1 cellular context compared by ENCODE assay signal in the genomic region with DNA sequence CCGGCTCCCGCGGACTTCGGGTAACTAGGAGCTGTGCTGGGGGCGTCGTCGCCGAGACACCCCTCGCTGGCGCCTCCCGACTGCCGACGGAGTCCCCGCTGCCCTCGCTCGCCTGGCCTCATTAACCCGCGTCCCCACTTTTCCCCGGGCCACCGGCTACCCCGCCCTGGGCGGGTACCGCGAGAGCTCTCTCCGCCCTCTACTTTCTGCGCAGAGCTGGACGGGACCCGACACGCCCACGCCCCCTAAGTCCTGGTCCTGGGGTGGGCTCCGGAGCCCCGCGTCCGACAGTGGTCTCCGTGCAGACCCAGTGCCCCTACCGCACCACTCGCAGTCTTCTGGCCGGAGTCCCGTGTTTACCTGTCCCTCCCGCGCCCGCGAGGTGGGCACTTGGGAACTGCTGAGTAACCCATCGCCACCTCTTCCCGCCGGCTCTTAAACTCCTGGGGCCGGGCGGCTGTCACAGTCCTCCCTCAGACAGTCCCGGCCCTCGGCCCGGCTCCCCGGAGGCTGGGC.
TF ChIP-seq lines count a peak whose summit lies in the region.

No MANE protein-coding gene starts in this region.

TF ChIP-seq in GM12878, 131 proteins besides CTCF, POLR2A, EP300 and RAD21:
- 0 out of 2 replicates have a peak, but pooled peaks have one; percentile 50 for TF ChIP-seq CHD2 (IDR thresholded peaks at IDR 0.05; ENCODE audit: borderline replicate concordance, low read depth, low read length)
- peak; percentile 47; the same call in 1 of the 2 replicates for TF ChIP-seq BRCA1 (IDR thresholded peaks at IDR 0.05; ENCODE audit: low read depth, low read length)
- TF ChIP-seq HCFC1 (IDR thresholded peaks at IDR 0.05; ENCODE audit: low read length): no peak
- TF ChIP-seq, protein P1, sequence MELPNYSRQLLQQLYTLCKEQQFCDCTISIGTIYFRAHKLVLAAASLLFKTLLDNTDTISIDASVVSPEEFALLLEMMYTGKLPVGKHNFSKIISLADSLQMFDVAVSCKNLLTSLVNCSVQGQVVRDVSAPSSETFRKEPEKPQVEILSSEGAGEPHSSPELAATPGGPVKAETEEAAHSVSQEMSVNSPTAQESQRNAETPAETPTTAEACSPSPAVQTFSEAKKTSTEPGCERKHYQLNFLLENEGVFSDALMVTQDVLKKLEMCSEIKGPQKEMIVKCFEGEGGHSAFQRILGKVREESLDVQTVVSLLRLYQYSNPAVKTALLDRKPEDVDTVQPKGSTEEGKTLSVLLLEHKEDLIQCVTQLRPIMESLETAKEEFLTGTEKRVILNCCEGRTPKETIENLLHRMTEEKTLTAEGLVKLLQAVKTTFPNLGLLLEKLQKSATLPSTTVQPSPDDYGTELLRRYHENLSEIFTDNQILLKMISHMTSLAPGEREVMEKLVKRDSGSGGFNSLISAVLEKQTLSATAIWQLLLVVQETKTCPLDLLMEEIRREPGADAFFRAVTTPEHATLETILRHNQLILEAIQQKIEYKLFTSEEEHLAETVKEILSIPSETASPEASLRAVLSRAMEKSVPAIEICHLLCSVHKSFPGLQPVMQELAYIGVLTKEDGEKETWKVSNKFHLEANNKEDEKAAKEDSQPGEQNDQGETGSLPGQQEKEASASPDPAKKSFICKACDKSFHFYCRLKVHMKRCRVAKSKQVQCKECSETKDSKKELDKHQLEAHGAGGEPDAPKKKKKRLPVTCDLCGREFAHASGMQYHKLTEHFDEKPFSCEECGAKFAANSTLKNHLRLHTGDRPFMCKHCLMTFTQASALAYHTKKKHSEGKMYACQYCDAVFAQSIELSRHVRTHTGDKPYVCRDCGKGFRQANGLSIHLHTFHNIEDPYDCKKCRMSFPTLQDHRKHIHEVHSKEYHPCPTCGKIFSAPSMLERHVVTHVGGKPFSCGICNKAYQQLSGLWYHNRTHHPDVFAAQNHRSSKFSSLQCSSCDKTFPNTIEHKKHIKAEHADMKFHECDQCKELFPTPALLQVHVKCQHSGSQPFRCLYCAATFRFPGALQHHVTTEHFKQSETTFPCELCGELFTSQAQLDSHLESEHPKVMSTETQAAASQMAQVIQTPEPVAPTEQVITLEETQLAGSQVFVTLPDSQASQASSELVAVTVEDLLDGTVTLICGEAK (IDR thresholded peaks at IDR 0.05; ENCODE audit: borderline replicate concordance): no peak
- TF ChIP-seq LARP7 (IDR thresholded peaks at IDR 0.05): peak; percentile 76
- peak; percentile 64 for TF ChIP-seq GATAD2B (conservative IDR thresholded peaks at IDR 0.05; ENCODE audit: low read depth)
- TF ChIP-seq EGR1 (IDR thresholded peaks at IDR 0.05; ENCODE audit: borderline replicate concordance in 1 of 2, low read depth in 2 of 2, low read length in 2 of 2): peak in 1 of 2 experiments; percentile 33; a peak in 1 of 3 replicates
- TF ChIP-seq, protein P2, sequence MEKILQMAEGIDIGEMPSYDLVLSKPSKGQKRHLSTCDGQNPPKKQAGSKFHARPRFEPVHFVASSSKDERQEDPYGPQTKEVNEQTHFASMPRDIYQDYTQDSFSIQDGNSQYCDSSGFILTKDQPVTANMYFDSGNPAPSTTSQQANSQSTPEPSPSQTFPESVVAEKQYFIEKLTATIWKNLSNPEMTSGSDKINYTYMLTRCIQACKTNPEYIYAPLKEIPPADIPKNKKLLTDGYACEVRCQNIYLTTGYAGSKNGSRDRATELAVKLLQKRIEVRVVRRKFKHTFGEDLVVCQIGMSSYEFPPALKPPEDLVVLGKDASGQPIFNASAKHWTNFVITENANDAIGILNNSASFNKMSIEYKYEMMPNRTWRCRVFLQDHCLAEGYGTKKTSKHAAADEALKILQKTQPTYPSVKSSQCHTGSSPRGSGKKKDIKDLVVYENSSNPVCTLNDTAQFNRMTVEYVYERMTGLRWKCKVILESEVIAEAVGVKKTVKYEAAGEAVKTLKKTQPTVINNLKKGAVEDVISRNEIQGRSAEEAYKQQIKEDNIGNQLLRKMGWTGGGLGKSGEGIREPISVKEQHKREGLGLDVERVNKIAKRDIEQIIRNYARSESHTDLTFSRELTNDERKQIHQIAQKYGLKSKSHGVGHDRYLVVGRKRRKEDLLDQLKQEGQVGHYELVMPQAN (conservative IDR thresholded peaks at IDR 0.05): peak; percentile 91
- no peak for TF ChIP-seq RB1 (IDR thresholded peaks at IDR 0.05; ENCODE audit: borderline replicate concordance)
- no peak for TF ChIP-seq MTA3 (IDR thresholded peaks at IDR 0.05; ENCODE audit: borderline replicate concordance, low read length)
- TF ChIP-seq KDM1A (IDR thresholded peaks at IDR 0.05; ENCODE audit: borderline replicate concordance): no peak
- TF ChIP-seq MXI1 (IDR thresholded peaks at IDR 0.05; ENCODE audit: low read depth, low read length): peak; percentile 19; the same call in 1 of the 2 replicates
- peak; percentile 25; the same call in 1 of the 2 replicates for TF ChIP-seq DPF2 (IDR thresholded peaks at IDR 0.05)
- TF ChIP-seq BHLHE40 (IDR thresholded peaks at IDR 0.05; ENCODE audit: borderline replicate concordance in 1 of 2, low read depth in 2 of 2, low read length in 1 of 2): no peak; a peak in 1 of 4 replicates
- peak; percentile 1 for TF ChIP-seq SP1 (IDR thresholded peaks at IDR 0.05; ENCODE audit: low read depth, low read length)
TF ChIP-seq in GM12878: peak in this region for 9.
